In genomic region chr7:156532016-156532602, GRCh38 we compare ENCODE assay signal across 2 cellular contexts.
A peak's percentile ranks its signal among the peaks of the same experiment; 100 is the strongest.
TF ChIP-seq lines count a peak whose summit lies in the region.

No MANE protein-coding gene starts in this region.

TF ChIP-seq in HepG2, 621 proteins besides CTCF, POLR2A, EP300 and RAD21:
- TF ChIP-seq IRF2 (CRISPR knock-in tag; IDR thresholded peaks at IDR 0.05) (no peak), SIN3A (IDR thresholded peaks at IDR 0.05; ENCODE audit: borderline replicate concordance, low read depth, low read length) (no peak), CEBPZ (IDR thresholded peaks at IDR 0.05; ENCODE audit: low read length) (no peak), RXRB (CRISPR knock-in tag; IDR thresholded peaks at IDR 0.05; ENCODE audit: borderline replicate concordance) (no peak), ATF7 (IDR thresholded peaks at IDR 0.05) (peak; percentile 66), ATF7 (CRISPR knock-in tag; IDR thresholded peaks at IDR 0.05) (no peak), ZNF564 (CRISPR knock-in tag; IDR thresholded peaks at IDR 0.05) (peak; percentile 95), ELF1 (CRISPR knock-in tag; IDR thresholded peaks at IDR 0.05) (no peak), ZNF362 (CRISPR knock-in tag; IDR thresholded peaks at IDR 0.05; ENCODE audit: borderline replicate concordance) (no peak), REST (IDR thresholded peaks at IDR 0.05; ENCODE audit: borderline replicate concordance in 1 of 2, low read depth in 1 of 2, low read length in 2 of 2) (no peak), ZNF740 (CRISPR knock-in tag; IDR thresholded peaks at IDR 0.05) (no peak), NFKB2 (CRISPR knock-in tag; IDR thresholded peaks at IDR 0.05; ENCODE audit: borderline replicate concordance) (no peak), FOXA3 (CRISPR knock-in tag; IDR thresholded peaks at IDR 0.05) (no peak)
TF ChIP-seq in HepG2: peak in this region for 2.

TF ChIP-seq in K562, 482 proteins besides CTCF, POLR2A, EP300 and RAD21:
- TF ChIP-seq MAFG (tag; conservative IDR thresholded peaks at IDR 0.05), result 0 out of 2 replicates have a peak, but pooled peaks have one; percentile 22
- 0 out of 2 replicates have a peak, but pooled peaks have one; percentile 13 for TF ChIP-seq TEAD4 (IDR thresholded peaks at IDR 0.05; ENCODE audit: low read length)
- TF ChIP-seq TEAD4 (CRISPR knock-in tag; IDR thresholded peaks at IDR 0.05; ENCODE audit: borderline replicate concordance), result no peak
- TF ChIP-seq ATF3 (IDR thresholded peaks at IDR 0.05), result peak; percentile 52; the same call in 1 of the 2 replicates
- no peak for TF ChIP-seq ATF3 (CRISPR knock-in tag; conservative IDR thresholded peaks at IDR 0.05)
- TF ChIP-seq RFX1 (IDR thresholded peaks at IDR 0.05), result no peak
- TF ChIP-seq C11orf30 (IDR thresholded peaks at IDR 0.05; ENCODE audit: low read depth), result peak; percentile 17; the same call in 1 of the 2 replicates
- TF ChIP-seq STAT6 (CRISPR knock-in tag; IDR thresholded peaks at IDR 0.05), result no peak
- TF ChIP-seq ATF7 (IDR thresholded peaks at IDR 0.05), result peak; percentile 54; the same call in 1 of the 2 replicates
- peak; percentile 58 for TF ChIP-seq NFE2 (IDR thresholded peaks at IDR 0.05; ENCODE audit: low read depth)
- 0 out of 4 replicates have a peak, but pooled peaks of 1 of the 2 experiments have one; percentile 6 for TF ChIP-seq RCOR1 (IDR thresholded peaks at IDR 0.05; ENCODE audit: borderline replicate concordance in 1 of 2, low read depth in 2 of 2, low read length in 2 of 2)
